25 cellular contexts compared by ENCODE assay signal in genomic region chrX:127276326-127276725, GRCh38.
"Had no signal": no experiment of that assay in that cellular context is flagged by ENCODE, and none has a peak within 500 bp of the region (broad histone marks: within the 10 kb centered on the region; RNA-seq: fewer than 3 reads in every experiment).

No MANE protein-coding gene starts in this region.

- H3K36me3 ChIP-seq: esophagus squamous epithelium, gastrocnemius medialis, heart right ventricle, left lung, lower lobe of right lung had no signal

- DNase-seq: cortex of kidney; effector CD8-positive, alpha-beta T cell; effector memory CD8-positive, alpha-beta T cell; endodermal cell; erythroblast; esophagus squamous epithelium; foreskin fibroblast; foreskin melanocyte; gastrocnemius medialis; glutamatergic neuron; head of caudate nucleus; heart right ventricle; hippocampal formation; left cardiac atrium; left lung; left ventricle myocardium superior; lower lobe of right lung; mesenchymal stem cell; mucosa of descending colon; naive B cell had no signal

- H3K9me3 ChIP-seq: esophagus squamous epithelium, heart right ventricle, left lung, lower lobe of right lung had no signal

- H3K27me3 ChIP-seq: esophagus squamous epithelium, gastrocnemius medialis, heart right ventricle, left lung had no signal

- H3K4me3 ChIP-seq: esophagus squamous epithelium, gastrocnemius medialis, heart right ventricle, left lung, lower lobe of right lung, mucosa of descending colon had no signal

- H3K27ac ChIP-seq: epithelial cell of prostate, esophagus squamous epithelium, gastrocnemius medialis, heart right ventricle, left lung, lower lobe of right lung had no signal

- ATAC-seq: effector memory CD8-positive, alpha-beta T cell; esophagus mucosa; gastrocnemius medialis; heart right ventricle; left cardiac atrium; left lung; left ventricle myocardium superior; lower lobe of right lung; mucosa of descending colon had no signal

- H3K4me1 ChIP-seq: esophagus squamous epithelium, gastrocnemius medialis, heart right ventricle, left lung, lower lobe of right lung had no signal

- FAIRE-seq: colon, islet of Langerhans, keratinocyte had no signal
